8 cellular contexts compared by ENCODE assay signal in the genomic region with DNA sequence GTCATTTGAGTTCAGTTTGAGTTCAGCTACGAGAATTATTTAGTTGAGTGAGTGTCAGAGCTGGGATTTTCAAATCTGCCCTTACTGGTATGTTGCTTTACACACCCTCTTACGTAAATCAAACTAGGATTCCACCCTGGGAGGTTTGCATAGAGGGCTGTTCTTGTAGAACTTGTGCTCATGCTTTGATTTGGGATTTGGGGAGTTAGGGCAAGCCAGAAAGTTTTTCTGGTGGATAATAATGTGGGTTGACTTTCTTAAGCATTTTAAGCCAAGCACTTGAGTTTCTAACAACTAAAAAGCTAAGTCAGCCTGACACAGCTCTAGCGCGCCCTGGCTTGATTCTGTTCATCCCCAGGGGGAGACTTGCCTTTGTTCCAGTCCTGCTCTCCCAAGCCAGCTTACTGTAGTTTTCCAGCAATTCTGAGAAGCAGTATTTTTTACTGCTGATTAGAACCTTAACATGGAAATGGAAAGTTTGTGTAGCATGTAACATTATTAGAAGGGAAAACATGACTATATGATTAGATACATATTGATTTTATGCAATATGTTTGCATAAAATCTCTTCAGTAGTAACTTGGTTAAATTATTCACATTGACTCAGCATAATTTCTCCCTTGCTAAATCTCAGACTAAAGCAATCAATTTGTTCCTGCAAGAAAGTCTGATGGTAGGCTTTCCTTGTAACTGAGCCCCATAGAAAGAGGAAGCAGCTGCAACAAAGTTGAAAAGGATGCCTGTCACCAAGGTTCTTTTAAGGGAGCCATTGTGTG. TPM values are rescaled to one million over a fixed set of nuclear protein-coding genes. Genes with fewer than 3 reads are reported as not detected.
DNase-seq lines count a peak whose midpoint lies in the region; ATAC-seq and TF ChIP-seq lines count a peak whose summit lies in the region.

No MANE protein-coding gene starts in this region.

- no peak for ATAC-seq in natural killer cell treated with Interleukin-12 subunit alpha and Interleukin-12 subunit beta and Interleukin-15 and Interleukin-18, amount 100 ng/mL, for 72 hours
- no peak for ATAC-seq in GM19455 (IDR thresholded peaks at IDR 0.05; ENCODE audit: unreplicated experiment)

- no peaks in the 10 kb centered on the region for H3K9me3 Mint-ChIP-seq in endothelial cell (ENCODE audit: unreplicated experiment)
- H3K9me3 Mint-ChIP-seq in natural killer cell treated with Interleukin-12 subunit alpha and Interleukin-12 subunit beta and Interleukin-15 and Interleukin-18, amount 100 ng/mL, for 72 hours: no peaks in the 10 kb centered on the region

- H3K4me1 Mint-ChIP-seq in endothelial cell (ENCODE audit: unreplicated experiment): peaks cover 19% of the 10 kb centered on the region
- H3K4me1 Mint-ChIP-seq in natural killer cell treated with Interleukin-12 subunit alpha and Interleukin-12 subunit beta and Interleukin-15 and Interleukin-18, amount 100 ng/mL, for 72 hours (ENCODE audit: low read depth in 2 of 2): peaks cover 0 to 2% of the 10 kb centered on the region in 2 donors

- H3K4me3 Mint-ChIP-seq in endothelial cell (ENCODE audit: unreplicated experiment): no peak overlapping the region
- H3K4me3 Mint-ChIP-seq in natural killer cell treated with Interleukin-12 subunit alpha and Interleukin-12 subunit beta and Interleukin-15 and Interleukin-18, amount 100 ng/mL, for 72 hours: no peak overlapping the region

- peak overlapping the region; percentile 52 for H3K27ac Mint-ChIP-seq in endothelial cell (ENCODE audit: unreplicated experiment)
- H3K27ac Mint-ChIP-seq in natural killer cell treated with Interleukin-12 subunit alpha and Interleukin-12 subunit beta and Interleukin-15 and Interleukin-18, amount 100 ng/mL, for 72 hours: peak overlapping the region in 1 of 2 donors; percentile 50

- H3K9ac ChIP-seq in mucosa of rectum (ENCODE audit: low read depth in 1 of 2, low read length in 2 of 2): peak overlapping the region; percentile 19 to 36

- no peaks in the 10 kb centered on the region for H3K9me3 ChIP-seq in mucosa of rectum (ENCODE audit: control insufficient read depth in 2 of 2, low read length in 2 of 2)

- H3K27me3 Mint-ChIP-seq in endothelial cell (ENCODE audit: unreplicated experiment): peaks cover 8% of the 10 kb centered on the region
- H3K27me3 Mint-ChIP-seq in natural killer cell treated with Interleukin-12 subunit alpha and Interleukin-12 subunit beta and Interleukin-15 and Interleukin-18, amount 100 ng/mL, for 72 hours: no peaks in the 10 kb centered on the region

- no peaks in the 10 kb centered on the region for H3K27me3 ChIP-seq in mucosa of rectum (ENCODE audit: control insufficient read depth in 2 of 2, insufficient read depth in 2 of 2, low read length in 2 of 2)

- DNase-seq in GM12865 (ENCODE audit: low read depth) (peak; percentile 26), OCI-M1 (lab: John Stamatoyannopoulos, UW) (peak; percentile 87), endothelial cell (ENCODE audit: low spot score) (no peak), SHP77 (lab: John Stamatoyannopoulos, UW) (no peak)
- no peak for DNase-seq in natural killer cell treated with Interleukin-12 subunit alpha and Interleukin-12 subunit beta and Interleukin-15 and Interleukin-18, amount 100 ng/mL, for 72 hours (ENCODE audit: low spot score)
- DNase-seq in activated naive CD4-positive, alpha-beta T cell (lab: John Stamatoyannopoulos, UW): no peak

- H3K4me1 ChIP-seq in mucosa of rectum (ENCODE audit: control insufficient read depth in 2 of 2, insufficient read depth in 2 of 2, low read length in 2 of 2): peaks cover 16% of the 10 kb centered on the region in 2 donors

- peak overlapping the region; percentile 66 to 79 for H3K27ac ChIP-seq in mucosa of rectum (ENCODE audit: low read depth in 2 of 2, low read length in 2 of 2)

- peaks cover 23% of the 10 kb centered on the region for H3K36me3 Mint-ChIP-seq in endothelial cell (ENCODE audit: low read depth, unreplicated experiment)
- no peaks in the 10 kb centered on the region for H3K36me3 Mint-ChIP-seq in natural killer cell treated with Interleukin-12 subunit alpha and Interleukin-12 subunit beta and Interleukin-15 and Interleukin-18, amount 100 ng/mL, for 72 hours

- no peak overlapping the region for H3K4me3 ChIP-seq in GM12865 (ENCODE audit: low read depth, low read length)
- H3K4me3 ChIP-seq in mucosa of rectum (ENCODE audit: low read length in 2 of 2): peak overlapping the region in 1 of 2 donors; percentile 53

- TF ChIP-seq CTCF in GM12865 (IDR thresholded peaks at IDR 0.05; ENCODE audit: insufficient read depth, low read depth, low read length, missing control alignments) (no peak), endothelial cell (IDR thresholded peaks at IDR 0.05; ENCODE audit: unreplicated experiment) (no peak)

- no peaks in the 10 kb centered on the region for H3K36me3 ChIP-seq in mucosa of rectum (ENCODE audit: control insufficient read depth in 2 of 2, insufficient read depth in 2 of 2, low read length in 2 of 2)

RNA-seq across cellular contexts. Expression of a gene that starts 11.1 kb away (rescaled TPM):
- total RNA-seq in endothelial cell (ENCODE audit: unreplicated experiment): 196 TPM
- 100 to 1,000 TPM; 289 to 430 TPM for total RNA-seq in natural killer cell treated with Interleukin-12 subunit alpha and Interleukin-12 subunit beta and Interleukin-15 and Interleukin-18, amount 100 ng/mL, for 72 hours

RNA-seq across cellular contexts. Expression of a gene that starts 42.4 kb away (rescaled TPM):
- 9.8 TPM for total RNA-seq in endothelial cell (ENCODE audit: unreplicated experiment)
- 10 to 100 TPM; 12.6 to 20.7 TPM for total RNA-seq in natural killer cell treated with Interleukin-12 subunit alpha and Interleukin-12 subunit beta and Interleukin-15 and Interleukin-18, amount 100 ng/mL, for 72 hours

Comparison
In these comparisons a context has a peak if more than half of its experiments do, and no peak if none do; other contexts are left out.
1. DNase-seq: peak in GM12865 (single experiment) and OCI-M1 (single experiment); none in endothelial cell (single experiment), SHP77 (0 of 2), natural killer cell treated with Interleukin-12 subunit alpha and Interleukin-12 subunit beta and Interleukin-15 and Interleukin-18, amount 100 ng/mL, for 72 hours (single experiment) and activated naive CD4-positive, alpha-beta T cell (0 of 4).